ENCODE assay signal across 8 cellular contexts in genomic region chr17:32444301-32445074, GRCh38. TPM values are rescaled to one million over a fixed set of nuclear protein-coding genes. Genes with fewer than 3 reads are reported as not detected.
DNase-seq lines count a peak whose midpoint lies in the region; ATAC-seq lines count a peak whose summit lies in the region.

Gene PSMD11, plus strand, starts transcription at chr17:32444510. Its CDS starts 14 bp downstream, at chr17:32444524.

- no peak within 1 kb of the TSS for H4K5ac ChIP-seq in mesendoderm (ENCODE audit: low read length)

- H3K27ac ChIP-seq in mesendoderm (ENCODE audit: low read depth, low read length), result peak within 1 kb of the TSS; percentile 54

- H3K4me3 ChIP-seq in endocrine pancreas (ENCODE audit: control insufficient read depth, insufficient read depth, low read length), result peak within 1 kb of the TSS; percentile 97
- peak within 1 kb of the TSS; percentile 25 for H3K4me3 ChIP-seq in mesendoderm (ENCODE audit: low read length)

- H3K27me3 ChIP-seq in endocrine pancreas (ENCODE audit: control insufficient read depth, insufficient read depth, low read length) (no peaks in the 10 kb centered on the region), mesendoderm (ENCODE audit: insufficient read depth, low read length, poor library complexity) (no peaks in the 10 kb centered on the region)

- peak; percentile 96 for DNase-seq in Caki2 (ENCODE audit: low read depth)
- DNase-seq in HUDEP-2 (lab: John Stamatoyannopoulos, UW; ENCODE audit: unreplicated experiment in 76 of 76), result peak in 75 of 76 experiments; percentile 54 to 98 (median 94)
- peak; percentile 93 for DNase-seq in NOMO-1 treated with dmso at 0.1 percent for 144 hours (lab: John Stamatoyannopoulos, UW; ENCODE audit: unreplicated experiment)
- peak; percentile 99 for DNase-seq in activated CD8-positive, alpha-beta memory T cell treated with anti-CD3 and anti-CD28 coated beads, Interleukin-2, amount 10 ng/mL, durations not matched to agents 7 days and 5 days
- peak; percentile 99 for DNase-seq in mesendoderm
- DNase-seq in stimulated activated CD8-positive, alpha-beta memory T cell treated with anti-CD3 and anti-CD28 coated beads, Interleukin-15, amount 100 ng/mL, for 1 hour (ENCODE audit: low read depth), result peak; percentile 96

- H3K79me1 ChIP-seq in mesendoderm (ENCODE audit: low read length), result peaks cover 6% of the 10 kb centered on the region

- in situ Hi-C loops in Caki2 (cut with HindIII; ENCODE audit: low pct_unique_long_range_greater_than_20kb, low sequenced_read_pairs), result no loop called here

- peaks cover 15% of the 10 kb centered on the region for H3K27me3 Mint-ChIP-seq in activated CD8-positive, alpha-beta memory T cell treated with anti-CD3 and anti-CD28 coated beads, Interleukin-2, amount 10 ng/mL, durations not matched to agents 7 days and 5 days

- peak within 1 kb of the TSS; percentile 90 for H3K27ac Mint-ChIP-seq in activated CD8-positive, alpha-beta memory T cell treated with anti-CD3 and anti-CD28 coated beads, Interleukin-2, amount 10 ng/mL, durations not matched to agents 7 days and 5 days

- H3K4me1 Mint-ChIP-seq in activated CD8-positive, alpha-beta memory T cell treated with anti-CD3 and anti-CD28 coated beads, Interleukin-2, amount 10 ng/mL, durations not matched to agents 7 days and 5 days, result peaks cover 40% of the 10 kb centered on the region

- peak; percentile 79 for ATAC-seq in GM21367 (IDR thresholded peaks at IDR 0.05; ENCODE audit: unreplicated experiment)
- ATAC-seq in activated CD8-positive, alpha-beta memory T cell treated with anti-CD3 and anti-CD28 coated beads, Interleukin-2, amount 10 ng/mL, durations not matched to agents 7 days and 5 days, result peak; percentile 96

- H3K9me3 ChIP-seq in endocrine pancreas (ENCODE audit: control insufficient read depth, low read length), result no peaks in the 10 kb centered on the region

- no CpG with 5 or more reads among the region's 74 CpGs for WGBS in mesendoderm (ENCODE audit: extremely low coverage, insufficient coverage, low lambda C conversion rate)

- H3K9me3 Mint-ChIP-seq in activated CD8-positive, alpha-beta memory T cell treated with anti-CD3 and anti-CD28 coated beads, Interleukin-2, amount 10 ng/mL, durations not matched to agents 7 days and 5 days (ENCODE audit: low read depth), result no peaks in the 10 kb centered on the region

- peak within 1 kb of the TSS; percentile 99 for H3K18ac ChIP-seq in mesendoderm (ENCODE audit: low read length)

- H3K4me2 ChIP-seq in mesendoderm (ENCODE audit: low read length), result peak within 1 kb of the TSS; percentile 75

- no peak within 1 kb of the TSS for H2BK15ac ChIP-seq in mesendoderm (replicated peaks; ENCODE audit: low read depth)

- no peak within 1 kb of the TSS for H2AK5ac ChIP-seq in mesendoderm (ENCODE audit: low read length)

- CTCF ChIA-PET in activated CD8-positive, alpha-beta memory T cell treated with anti-CD3 and anti-CD28 coated beads, Interleukin-2, amount 10 ng/mL, durations not matched to agents 7 days and 5 days (lab: Charles Lee), result interaction anchor here (0.6 to 8.0 kb wide), 41 partner anchors 9 to 433 kb away, joined by 3 to 67 read pairs (median 4); partner anchors contain the start of genes C17orf75 and MYO1D

- H3K9ac ChIP-seq in endocrine pancreas (ENCODE audit: control insufficient read depth, insufficient read depth, low read length), result peak within 1 kb of the TSS; percentile 93
- H3K9ac ChIP-seq in mesendoderm (ENCODE audit: low read length), result peak within 1 kb of the TSS; percentile 59

- H4K8ac ChIP-seq in mesendoderm (ENCODE audit: low read depth, low read length), result peak within 1 kb of the TSS; percentile 29

- H3K4ac ChIP-seq in mesendoderm (ENCODE audit: low read depth, low read length), result peak within 1 kb of the TSS; percentile 98

- H3K36me3 ChIP-seq in endocrine pancreas (ENCODE audit: control insufficient read depth, insufficient read depth, low read length) (no peaks in the 10 kb centered on the region), mesendoderm (ENCODE audit: control insufficient read depth, insufficient read depth, low read length) (no peaks in the 10 kb centered on the region)

- peaks cover 13% of the 10 kb centered on the region for H3K4me1 ChIP-seq in endocrine pancreas (ENCODE audit: control insufficient read depth, insufficient read depth, low read length)
- H3K4me1 ChIP-seq in mesendoderm (ENCODE audit: control insufficient read depth, low read depth, low read length), result no peaks in the 10 kb centered on the region

- H2BK5ac ChIP-seq in mesendoderm (ENCODE audit: low read length), result peak within 1 kb of the TSS; percentile 81

- H3K56ac ChIP-seq in mesendoderm (ENCODE audit: low read length), result peak within 1 kb of the TSS; percentile 98

- no peak within 1 kb of the TSS for H3K23ac ChIP-seq in mesendoderm (ENCODE audit: low read length)

- H3K4me3 Mint-ChIP-seq in activated CD8-positive, alpha-beta memory T cell treated with anti-CD3 and anti-CD28 coated beads, Interleukin-2, amount 10 ng/mL, durations not matched to agents 7 days and 5 days, result peak within 1 kb of the TSS; percentile 82

- peak within 1 kb of the TSS; percentile 46 for H2BK120ac ChIP-seq in mesendoderm (ENCODE audit: low read depth, low read length)

- H3K36me3 Mint-ChIP-seq in activated CD8-positive, alpha-beta memory T cell treated with anti-CD3 and anti-CD28 coated beads, Interleukin-2, amount 10 ng/mL, durations not matched to agents 7 days and 5 days, result peaks cover 20% of the 10 kb centered on the region

- H3K79me2 ChIP-seq in mesendoderm (ENCODE audit: control insufficient read depth, insufficient read depth, low read length), result peaks cover 30% of the 10 kb centered on the region

RNA-seq across cellular contexts. Expression of gene PSMD11, which starts in this region (rescaled TPM):
- 83.7 and 138 TPM in 2 replicates for total RNA-seq in Caki2 (2014; rRNA removed; shearing (Covaris generic); ENCODE audit: low replicate concordance)
- total RNA-seq in activated CD8-positive, alpha-beta memory T cell treated with anti-CD3 and anti-CD28 coated beads, Interleukin-2, amount 10 ng/mL, durations not matched to agents 7 days and 5 days, result 100 to 1,000 TPM; 110 to 139 TPM
- 188 TPM for polyA plus RNA-seq in mesendoderm (2013, experiment 1 of 2)
- 199 TPM for polyA plus RNA-seq in mesendoderm (2013, experiment 2 of 2)

Comparison
In these comparisons a context has a peak if more than half of its experiments do, and no peak if none do; other contexts are left out.
1. Peak in every context shown above with its lines: DNase-seq, ATAC-seq, H3K4me3 ChIP-seq and H3K27ac ChIP-seq.